2 cellular contexts compared by ENCODE assay signal in the genomic region with DNA sequence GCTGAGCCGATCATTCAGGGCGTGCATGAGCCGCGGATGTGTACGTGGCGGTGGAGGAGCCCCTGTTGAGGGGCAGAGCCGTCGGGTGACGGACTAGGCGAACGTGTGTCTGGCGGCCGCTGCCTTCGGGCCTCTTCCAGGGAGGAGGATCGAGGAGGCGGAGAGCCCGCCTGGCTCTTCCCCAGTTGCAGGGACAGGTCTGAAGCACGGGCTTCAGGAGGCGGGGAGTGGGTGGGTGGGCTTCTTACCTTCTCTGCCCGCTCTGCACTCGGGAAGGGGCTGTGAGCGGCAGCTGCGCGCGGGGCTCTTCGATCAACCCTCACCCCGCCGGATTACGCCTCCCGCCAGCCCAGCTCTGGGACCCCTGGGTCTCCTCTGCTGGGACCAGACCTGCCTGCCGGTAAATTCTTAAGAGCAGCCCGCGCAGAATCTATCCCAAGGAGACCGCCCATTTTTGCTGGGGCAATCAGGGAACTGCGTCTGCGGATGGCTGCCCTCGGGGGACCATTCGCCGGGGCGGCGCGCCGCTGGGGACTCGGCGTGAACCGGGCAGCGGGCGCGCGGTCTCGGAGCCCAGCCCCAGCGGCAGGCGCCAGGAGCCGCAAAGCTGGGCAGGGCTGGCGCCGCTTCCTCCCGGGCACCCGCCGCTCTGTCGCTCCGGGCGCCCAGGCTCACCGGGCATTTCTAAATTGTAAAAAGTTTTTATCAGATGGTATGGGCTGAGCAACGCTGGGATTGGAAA.
TF ChIP-seq lines count a peak whose summit lies in the region.

No MANE protein-coding gene starts in this region.

TF ChIP-seq in HCT116, 20 proteins besides CTCF, POLR2A, EP300 and RAD21 (continued from another document):
- TF ChIP-seq, protein P1, sequence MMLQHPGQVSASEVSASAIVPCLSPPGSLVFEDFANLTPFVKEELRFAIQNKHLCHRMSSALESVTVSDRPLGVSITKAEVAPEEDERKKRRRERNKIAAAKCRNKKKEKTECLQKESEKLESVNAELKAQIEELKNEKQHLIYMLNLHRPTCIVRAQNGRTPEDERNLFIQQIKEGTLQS (IDR thresholded peaks at IDR 0.05) = no peak
- TF ChIP-seq JUND (IDR thresholded peaks at IDR 0.05) (no peak), ZFX (IDR thresholded peaks at IDR 0.05) (no peak)
- TF ChIP-seq, protein P2, sequence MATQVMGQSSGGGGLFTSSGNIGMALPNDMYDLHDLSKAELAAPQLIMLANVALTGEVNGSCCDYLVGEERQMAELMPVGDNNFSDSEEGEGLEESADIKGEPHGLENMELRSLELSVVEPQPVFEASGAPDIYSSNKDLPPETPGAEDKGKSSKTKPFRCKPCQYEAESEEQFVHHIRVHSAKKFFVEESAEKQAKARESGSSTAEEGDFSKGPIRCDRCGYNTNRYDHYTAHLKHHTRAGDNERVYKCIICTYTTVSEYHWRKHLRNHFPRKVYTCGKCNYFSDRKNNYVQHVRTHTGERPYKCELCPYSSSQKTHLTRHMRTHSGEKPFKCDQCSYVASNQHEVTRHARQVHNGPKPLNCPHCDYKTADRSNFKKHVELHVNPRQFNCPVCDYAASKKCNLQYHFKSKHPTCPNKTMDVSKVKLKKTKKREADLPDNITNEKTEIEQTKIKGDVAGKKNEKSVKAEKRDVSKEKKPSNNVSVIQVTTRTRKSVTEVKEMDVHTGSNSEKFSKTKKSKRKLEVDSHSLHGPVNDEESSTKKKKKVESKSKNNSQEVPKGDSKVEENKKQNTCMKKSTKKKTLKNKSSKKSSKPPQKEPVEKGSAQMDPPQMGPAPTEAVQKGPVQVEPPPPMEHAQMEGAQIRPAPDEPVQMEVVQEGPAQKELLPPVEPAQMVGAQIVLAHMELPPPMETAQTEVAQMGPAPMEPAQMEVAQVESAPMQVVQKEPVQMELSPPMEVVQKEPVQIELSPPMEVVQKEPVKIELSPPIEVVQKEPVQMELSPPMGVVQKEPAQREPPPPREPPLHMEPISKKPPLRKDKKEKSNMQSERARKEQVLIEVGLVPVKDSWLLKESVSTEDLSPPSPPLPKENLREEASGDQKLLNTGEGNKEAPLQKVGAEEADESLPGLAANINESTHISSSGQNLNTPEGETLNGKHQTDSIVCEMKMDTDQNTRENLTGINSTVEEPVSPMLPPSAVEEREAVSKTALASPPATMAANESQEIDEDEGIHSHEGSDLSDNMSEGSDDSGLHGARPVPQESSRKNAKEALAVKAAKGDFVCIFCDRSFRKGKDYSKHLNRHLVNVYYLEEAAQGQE (IDR thresholded peaks at IDR 0.05; ENCODE audit: low read depth) = no peak

TF ChIP-seq in WTC11, 78 proteins besides CTCF, POLR2A, EP300 and RAD21 (continued from another document):
- TF ChIP-seq, protein P3, sequence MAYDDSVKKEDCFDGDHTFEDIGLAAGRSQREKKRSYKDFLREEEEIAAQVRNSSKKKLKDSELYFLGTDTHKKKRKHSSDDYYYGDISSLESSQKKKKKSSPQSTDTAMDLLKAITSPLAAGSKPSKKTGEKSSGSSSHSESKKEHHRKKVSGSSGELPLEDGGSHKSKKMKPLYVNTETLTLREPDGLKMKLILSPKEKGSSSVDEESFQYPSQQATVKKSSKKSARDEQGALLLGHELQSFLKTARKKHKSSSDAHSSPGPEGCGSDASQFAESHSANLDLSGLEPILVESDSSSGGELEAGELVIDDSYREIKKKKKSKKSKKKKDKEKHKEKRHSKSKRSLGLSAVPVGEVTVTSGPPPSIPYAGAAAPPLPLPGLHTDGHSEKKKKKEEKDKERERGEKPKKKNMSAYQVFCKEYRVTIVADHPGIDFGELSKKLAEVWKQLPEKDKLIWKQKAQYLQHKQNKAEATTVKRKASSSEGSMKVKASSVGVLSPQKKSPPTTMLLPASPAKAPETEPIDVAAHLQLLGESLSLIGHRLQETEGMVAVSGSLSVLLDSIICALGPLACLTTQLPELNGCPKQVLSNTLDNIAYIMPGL (CRISPR knock-in tag; IDR thresholded peaks at IDR 0.05) = peak; percentile 53
- TF ChIP-seq GTF2I (CRISPR knock-in tag; conservative IDR thresholded peaks at IDR 0.05) (no peak), ZNF416 (CRISPR knock-in tag; IDR thresholded peaks at IDR 0.05) (no peak), CREM (CRISPR knock-in tag; IDR thresholded peaks at IDR 0.05) (no peak), FOXK1 (CRISPR knock-in tag; IDR thresholded peaks at IDR 0.05) (0 out of 2 replicates have a peak, but pooled peaks have one; percentile 27), KAT7 (CRISPR knock-in tag; IDR thresholded peaks at IDR 0.05; ENCODE audit: borderline replicate concordance) (no peak), JAZF1 (CRISPR knock-in tag; IDR thresholded peaks at IDR 0.05) (no peak), TCF7 (CRISPR knock-in tag; IDR thresholded peaks at IDR 0.05; ENCODE audit: low read depth) (no peak), TEAD1 (CRISPR knock-in tag; IDR thresholded peaks at IDR 0.05) (0 out of 2 replicates have a peak, but pooled peaks have one; percentile 26), GABPB1 (CRISPR knock-in tag; IDR thresholded peaks at IDR 0.05) (no peak), ATF1 (CRISPR knock-in tag; IDR thresholded peaks at IDR 0.05) (no peak), MXD4 (CRISPR knock-in tag; IDR thresholded peaks at IDR 0.05; ENCODE audit: borderline replicate concordance) (no peak), EMX1 (CRISPR knock-in tag; IDR thresholded peaks at IDR 0.05) (no peak)
- TF ChIP-seq, protein P4, sequence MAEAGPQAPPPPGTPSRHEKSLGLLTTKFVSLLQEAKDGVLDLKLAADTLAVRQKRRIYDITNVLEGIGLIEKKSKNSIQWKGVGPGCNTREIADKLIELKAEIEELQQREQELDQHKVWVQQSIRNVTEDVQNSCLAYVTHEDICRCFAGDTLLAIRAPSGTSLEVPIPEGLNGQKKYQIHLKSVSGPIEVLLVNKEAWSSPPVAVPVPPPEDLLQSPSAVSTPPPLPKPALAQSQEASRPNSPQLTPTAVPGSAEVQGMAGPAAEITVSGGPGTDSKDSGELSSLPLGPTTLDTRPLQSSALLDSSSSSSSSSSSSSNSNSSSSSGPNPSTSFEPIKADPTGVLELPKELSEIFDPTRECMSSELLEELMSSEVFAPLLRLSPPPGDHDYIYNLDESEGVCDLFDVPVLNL (CRISPR knock-in tag; IDR thresholded peaks at IDR 0.05; ENCODE audit: borderline replicate concordance, low read depth) = no peak
- TF ChIP-seq, protein P5, sequence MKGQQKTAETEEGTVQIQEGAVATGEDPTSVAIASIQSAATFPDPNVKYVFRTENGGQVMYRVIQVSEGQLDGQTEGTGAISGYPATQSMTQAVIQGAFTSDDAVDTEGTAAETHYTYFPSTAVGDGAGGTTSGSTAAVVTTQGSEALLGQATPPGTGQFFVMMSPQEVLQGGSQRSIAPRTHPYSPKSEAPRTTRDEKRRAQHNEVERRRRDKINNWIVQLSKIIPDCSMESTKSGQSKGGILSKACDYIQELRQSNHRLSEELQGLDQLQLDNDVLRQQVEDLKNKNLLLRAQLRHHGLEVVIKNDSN (CRISPR knock-in tag; IDR thresholded peaks at IDR 0.05) = no peak
- TF ChIP-seq, protein P6, sequence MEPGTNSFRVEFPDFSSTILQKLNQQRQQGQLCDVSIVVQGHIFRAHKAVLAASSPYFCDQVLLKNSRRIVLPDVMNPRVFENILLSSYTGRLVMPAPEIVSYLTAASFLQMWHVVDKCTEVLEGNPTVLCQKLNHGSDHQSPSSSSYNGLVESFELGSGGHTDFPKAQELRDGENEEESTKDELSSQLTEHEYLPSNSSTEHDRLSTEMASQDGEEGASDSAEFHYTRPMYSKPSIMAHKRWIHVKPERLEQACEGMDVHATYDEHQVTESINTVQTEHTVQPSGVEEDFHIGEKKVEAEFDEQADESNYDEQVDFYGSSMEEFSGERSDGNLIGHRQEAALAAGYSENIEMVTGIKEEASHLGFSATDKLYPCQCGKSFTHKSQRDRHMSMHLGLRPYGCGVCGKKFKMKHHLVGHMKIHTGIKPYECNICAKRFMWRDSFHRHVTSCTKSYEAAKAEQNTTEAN (CRISPR knock-in tag; IDR thresholded peaks at IDR 0.05) = no peak
- TF ChIP-seq, protein P7, sequence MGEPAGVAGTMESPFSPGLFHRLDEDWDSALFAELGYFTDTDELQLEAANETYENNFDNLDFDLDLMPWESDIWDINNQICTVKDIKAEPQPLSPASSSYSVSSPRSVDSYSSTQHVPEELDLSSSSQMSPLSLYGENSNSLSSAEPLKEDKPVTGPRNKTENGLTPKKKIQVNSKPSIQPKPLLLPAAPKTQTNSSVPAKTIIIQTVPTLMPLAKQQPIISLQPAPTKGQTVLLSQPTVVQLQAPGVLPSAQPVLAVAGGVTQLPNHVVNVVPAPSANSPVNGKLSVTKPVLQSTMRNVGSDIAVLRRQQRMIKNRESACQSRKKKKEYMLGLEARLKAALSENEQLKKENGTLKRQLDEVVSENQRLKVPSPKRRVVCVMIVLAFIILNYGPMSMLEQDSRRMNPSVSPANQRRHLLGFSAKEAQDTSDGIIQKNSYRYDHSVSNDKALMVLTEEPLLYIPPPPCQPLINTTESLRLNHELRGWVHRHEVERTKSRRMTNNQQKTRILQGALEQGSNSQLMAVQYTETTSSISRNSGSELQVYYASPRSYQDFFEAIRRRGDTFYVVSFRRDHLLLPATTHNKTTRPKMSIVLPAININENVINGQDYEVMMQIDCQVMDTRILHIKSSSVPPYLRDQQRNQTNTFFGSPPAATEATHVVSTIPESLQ (CRISPR knock-in tag; IDR thresholded peaks at IDR 0.05) = no peak
- TF ChIP-seq, protein P8, sequence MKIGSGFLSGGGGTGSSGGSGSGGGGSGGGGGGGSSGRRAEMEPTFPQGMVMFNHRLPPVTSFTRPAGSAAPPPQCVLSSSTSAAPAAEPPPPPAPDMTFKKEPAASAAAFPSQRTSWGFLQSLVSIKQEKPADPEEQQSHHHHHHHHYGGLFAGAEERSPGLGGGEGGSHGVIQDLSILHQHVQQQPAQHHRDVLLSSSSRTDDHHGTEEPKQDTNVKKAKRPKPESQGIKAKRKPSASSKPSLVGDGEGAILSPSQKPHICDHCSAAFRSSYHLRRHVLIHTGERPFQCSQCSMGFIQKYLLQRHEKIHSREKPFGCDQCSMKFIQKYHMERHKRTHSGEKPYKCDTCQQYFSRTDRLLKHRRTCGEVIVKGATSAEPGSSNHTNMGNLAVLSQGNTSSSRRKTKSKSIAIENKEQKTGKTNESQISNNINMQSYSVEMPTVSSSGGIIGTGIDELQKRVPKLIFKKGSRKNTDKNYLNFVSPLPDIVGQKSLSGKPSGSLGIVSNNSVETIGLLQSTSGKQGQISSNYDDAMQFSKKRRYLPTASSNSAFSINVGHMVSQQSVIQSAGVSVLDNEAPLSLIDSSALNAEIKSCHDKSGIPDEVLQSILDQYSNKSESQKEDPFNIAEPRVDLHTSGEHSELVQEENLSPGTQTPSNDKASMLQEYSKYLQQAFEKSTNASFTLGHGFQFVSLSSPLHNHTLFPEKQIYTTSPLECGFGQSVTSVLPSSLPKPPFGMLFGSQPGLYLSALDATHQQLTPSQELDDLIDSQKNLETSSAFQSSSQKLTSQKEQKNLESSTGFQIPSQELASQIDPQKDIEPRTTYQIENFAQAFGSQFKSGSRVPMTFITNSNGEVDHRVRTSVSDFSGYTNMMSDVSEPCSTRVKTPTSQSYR (CRISPR knock-in tag; IDR thresholded peaks at IDR 0.05) = no peak
- TF ChIP-seq, protein P9, sequence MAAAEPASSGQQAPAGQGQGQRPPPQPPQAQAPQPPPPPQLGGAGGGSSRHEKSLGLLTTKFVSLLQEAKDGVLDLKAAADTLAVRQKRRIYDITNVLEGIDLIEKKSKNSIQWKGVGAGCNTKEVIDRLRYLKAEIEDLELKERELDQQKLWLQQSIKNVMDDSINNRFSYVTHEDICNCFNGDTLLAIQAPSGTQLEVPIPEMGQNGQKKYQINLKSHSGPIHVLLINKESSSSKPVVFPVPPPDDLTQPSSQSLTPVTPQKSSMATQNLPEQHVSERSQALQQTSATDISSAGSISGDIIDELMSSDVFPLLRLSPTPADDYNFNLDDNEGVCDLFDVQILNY (CRISPR knock-in tag; IDR thresholded peaks at IDR 0.05) = 0 out of 2 replicates have a peak, but pooled peaks have one; percentile 30
